Comparison of ENCODE assay signal across 7 cellular contexts in genomic region chr21:35400233-35400939, GRCh38.
DNase-seq lines count a peak whose midpoint lies in the region; ATAC-seq and TF ChIP-seq lines count a peak whose summit lies in the region.

No MANE protein-coding gene starts in this region.

- 45% methylated on average over 8 of the region's 8 CpGs for WGBS in right cardiac atrium

- H3K9ac ChIP-seq in skeletal muscle satellite cell (ENCODE audit: low read depth, low read length): peak overlapping the region; percentile 43

- H3K4me3 Mint-ChIP-seq in activated naive CD8-positive, alpha-beta T cell treated with anti-CD3 and anti-CD28 coated beads, Interleukin-2, amount 10 ng/mL, durations not matched to agents 7 days and 5 days: no peak overlapping the region

- in situ Hi-C loops in Panc1 (cut with HindIII; ENCODE audit: low pct_unique_long_range_greater_than_20kb, low sequenced_read_pairs): no loop called here

- POLR2A ChIA-PET in Panc1 (lab: Charles Lee): interaction anchor here (0.5 kb wide), 1 partner anchor 510 kb away, joined by 3 read pairs; no protein-coding TSS in a partner anchor
- POLR2A ChIA-PET in activated naive CD8-positive, alpha-beta T cell treated with anti-CD3 and anti-CD28 coated beads, Interleukin-2, amount 10 ng/mL, durations not matched to agents 7 days and 5 days (lab: Charles Lee): interaction anchor here (0.6 to 1.6 kb wide), 4 partner anchors 216 to 674 kb away, joined by 3 to 7 read pairs (median 3); no protein-coding TSS in a partner anchor

- peak; percentile 37 for TF ChIP-seq CTCF in GM12865 (IDR thresholded peaks at IDR 0.05; ENCODE audit: insufficient read depth, low read depth, low read length, missing control alignments)
- peak; percentile 63 for TF ChIP-seq CTCF in Panc1 (IDR thresholded peaks at IDR 0.05)

- peaks cover 16% of the 10 kb centered on the region for H3K4me1 Mint-ChIP-seq in activated naive CD8-positive, alpha-beta T cell treated with anti-CD3 and anti-CD28 coated beads, Interleukin-2, amount 10 ng/mL, durations not matched to agents 7 days and 5 days

- H3K4me3 ChIP-seq in GM12865 (ENCODE audit: low read depth, low read length) (no peak overlapping the region), Panc1 (ENCODE audit: low read depth in 2 of 2, low read length in 2 of 2) (no peak overlapping the region), right cardiac atrium (ENCODE audit: low read length) (no peak overlapping the region), skeletal muscle satellite cell (ENCODE audit: low read length) (no peak overlapping the region)

- H3K4me1 ChIP-seq in Panc1 (ENCODE audit: control insufficient read depth, insufficient read depth, low read length): 0 out of 2 replicates have a peak, but pooled peaks cover 4% of the 10 kb centered on the region
- no peaks in the 10 kb centered on the region for H3K4me1 ChIP-seq in right cardiac atrium (ENCODE audit: control insufficient read depth, insufficient read depth, low read length)
- H3K4me1 ChIP-seq in skeletal muscle satellite cell (ENCODE audit: control insufficient read depth, insufficient read depth, low read length): peaks cover 29% of the 10 kb centered on the region

- no peaks in the 10 kb centered on the region for H3K9me3 Mint-ChIP-seq in activated naive CD8-positive, alpha-beta T cell treated with anti-CD3 and anti-CD28 coated beads, Interleukin-2, amount 10 ng/mL, durations not matched to agents 7 days and 5 days

- no peaks in the 10 kb centered on the region for H3K36me3 ChIP-seq in Panc1 (ENCODE audit: control insufficient read depth, insufficient read depth, low read length)
- no peaks in the 10 kb centered on the region for H3K36me3 ChIP-seq in skeletal muscle satellite cell (ENCODE audit: insufficient read depth, low read length)

- H3K27me3 ChIP-seq in Panc1 (ENCODE audit: control insufficient read depth, insufficient read depth, low read length): no peaks in the 10 kb centered on the region
- no peaks in the 10 kb centered on the region for H3K27me3 ChIP-seq in right cardiac atrium (ENCODE audit: control insufficient read depth, insufficient read depth)
- H3K27me3 ChIP-seq in skeletal muscle satellite cell (ENCODE audit: control insufficient read depth, insufficient read depth, low read length): no peaks in the 10 kb centered on the region

- intact Hi-C loops in Panc1 (cut with micrococcal nuclease; ENCODE audit: unreplicated experiment): loop anchor here (1.0 to 5.0 kb wide), 3 partner anchors 349 to 653 kb away; no protein-coding TSS in a partner anchor
- intact Hi-C loops in right cardiac atrium (cut with DNase I): loop anchor here in 1 of 4 donors (5.0 kb wide), 1 partner anchor 513 kb away; no protein-coding TSS in a partner anchor

- H3K36me3 Mint-ChIP-seq in activated naive CD8-positive, alpha-beta T cell treated with anti-CD3 and anti-CD28 coated beads, Interleukin-2, amount 10 ng/mL, durations not matched to agents 7 days and 5 days: no peaks in the 10 kb centered on the region

- H3K9me3 ChIP-seq in Panc1 (ENCODE audit: control insufficient read depth, insufficient read depth, low read depth, low read length): no peaks in the 10 kb centered on the region
- no peaks in the 10 kb centered on the region for H3K9me3 ChIP-seq in right cardiac atrium (ENCODE audit: control insufficient read depth, low read length)
- H3K9me3 ChIP-seq in skeletal muscle satellite cell (replicated peaks; ENCODE audit: low read length): no peaks in the 10 kb centered on the region

- H3K27ac ChIP-seq in Panc1 (ENCODE audit: low read length): no peak overlapping the region
- no peak overlapping the region for H3K27ac ChIP-seq in right cardiac atrium (ENCODE audit: low read length)

- peak; percentile 92 for ATAC-seq in Panc1
- peak; percentile 74 for ATAC-seq in activated naive CD8-positive, alpha-beta T cell treated with anti-CD3 and anti-CD28 coated beads, Interleukin-2, amount 10 ng/mL, durations not matched to agents 7 days and 5 days (ENCODE audit: low read depth)
- peak; percentile 59 to 69 for ATAC-seq in right cardiac atrium
- no peak for ATAC-seq in HG03135 (IDR thresholded peaks at IDR 0.05; ENCODE audit: unreplicated experiment)

- H3K27me3 Mint-ChIP-seq in activated naive CD8-positive, alpha-beta T cell treated with anti-CD3 and anti-CD28 coated beads, Interleukin-2, amount 10 ng/mL, durations not matched to agents 7 days and 5 days: peaks cover 6% of the 10 kb centered on the region

- DNase-seq in GM12865 (ENCODE audit: low read depth) (peak; percentile 68), LHCN-M2 (ENCODE audit: low read depth) (peak; percentile 82), Panc1 (ENCODE audit: low read depth, low spot score) (peak; percentile 75), right cardiac atrium (no peak)
- DNase-seq in activated naive CD8-positive, alpha-beta T cell treated with anti-CD3 and anti-CD28 coated beads, Interleukin-2, amount 10 ng/mL, durations not matched to agents 7 days and 5 days: peak; percentile 36

- BruUV-seq in Panc1 (replicated peaks; lab: Mats Ljungman, UMichigan): no TSS peak

- no peak overlapping the region for H3K27ac Mint-ChIP-seq in activated naive CD8-positive, alpha-beta T cell treated with anti-CD3 and anti-CD28 coated beads, Interleukin-2, amount 10 ng/mL, durations not matched to agents 7 days and 5 days

- peak overlapping the region; percentile 72 for H3K4me2 ChIP-seq in skeletal muscle satellite cell (ENCODE audit: low read length)

- CTCF ChIA-PET in Panc1 (lab: Charles Lee): interaction anchor here (0.6 to 1.3 kb wide), 5 partner anchors 443 to 655 kb away, joined by 3 to 8 read pairs (median 3); no protein-coding TSS in a partner anchor

Comparison
In these comparisons a context has a peak if more than half of its experiments do, and no peak if none do; other contexts are left out.
1. DNase-seq: peak in GM12865 (single experiment), LHCN-M2 (single experiment), Panc1 (single experiment) and activated naive CD8-positive, alpha-beta T cell treated with anti-CD3 and anti-CD28 coated beads, Interleukin-2, amount 10 ng/mL, durations not matched to agents 7 days and 5 days (single experiment); none in right cardiac atrium (0 of 3).